11 cellular contexts compared by ENCODE assay signal in genomic region chr6:29925341-29926080, GRCh38. TPM values are rescaled to one million over a fixed set of nuclear protein-coding genes. Genes with fewer than 3 reads are reported as not detected.
DNase-seq lines count a peak whose midpoint lies in the region; ATAC-seq and TF ChIP-seq lines count a peak whose summit lies in the region.
"Had no signal": no experiment of that assay in that cellular context is flagged by ENCODE, and none has a peak within 500 bp of the region (broad histone marks: within the 10 kb centered on the region; RNA-seq: fewer than 3 reads in every experiment).

No MANE protein-coding gene starts in this region.

- DNase-seq in activated naive CD4-positive, alpha-beta T cell treated with anti-CD3 and anti-CD28 coated beads, Interleukin-2, amount 10 ng/mL, durations not matched to agents 7 days and 5 days, result no peak
- no peak for DNase-seq in activated naive CD4-positive, alpha-beta T cell treated with Interleukin-2 at 50 U/mL for 16 hours
- no peak for DNase-seq in activated CD4-positive, alpha-beta memory T cell treated with anti-CD3 and anti-CD28 coated beads, Interleukin-2, amount 10 ng/mL, durations not matched to agents 7 days and 5 days
- peak in 1 of 2 donors; percentile 67 for DNase-seq in foreskin keratinocyte
- no peak for DNase-seq in NCI-H526 treated with DMSO at 0.1 percent for 48 hours (lab: John Stamatoyannopoulos, UW)
- DNase-seq in mesothelial cell of epicardium (ENCODE audit: low spot score in 2 of 2, unreplicated experiment in 2 of 2), result no peak
- DNase-seq: BE2C; stimulated activated CD4-positive, alpha-beta T cell treated with anti-CD3 and anti-CD28 coated beads, Interleukin-4, amount 100 ng/mL, for 1 hour had no signal

- peaks cover 5% of the 10 kb centered on the region for H3K36me3 Mint-ChIP-seq in activated naive CD4-positive, alpha-beta T cell treated with anti-CD3 and anti-CD28 coated beads, Interleukin-2, amount 10 ng/mL, durations not matched to agents 7 days and 5 days
- peaks cover 15% of the 10 kb centered on the region for H3K36me3 Mint-ChIP-seq in activated CD4-positive, alpha-beta memory T cell treated with anti-CD3 and anti-CD28 coated beads, Interleukin-2, amount 10 ng/mL, durations not matched to agents 7 days and 5 days (ENCODE audit: low read depth)
- no peaks in the 10 kb centered on the region for H3K36me3 Mint-ChIP-seq in mesothelial cell of epicardium

- peak; percentile 34 for ATAC-seq in foreskin keratinocyte
- ATAC-seq in HG02885 (IDR thresholded peaks at IDR 0.05; ENCODE audit: poor library complexity, unreplicated experiment), result no peak

- H3K4me1 Mint-ChIP-seq in activated naive CD4-positive, alpha-beta T cell treated with anti-CD3 and anti-CD28 coated beads, Interleukin-2, amount 10 ng/mL, durations not matched to agents 7 days and 5 days, result peaks cover 40% of the 10 kb centered on the region
- peaks cover 36% of the 10 kb centered on the region for H3K4me1 Mint-ChIP-seq in activated CD4-positive, alpha-beta memory T cell treated with anti-CD3 and anti-CD28 coated beads, Interleukin-2, amount 10 ng/mL, durations not matched to agents 7 days and 5 days
- H3K4me1 Mint-ChIP-seq in mesothelial cell of epicardium, result no peaks in the 10 kb centered on the region

- H3K27me3 ChIP-seq in foreskin keratinocyte (no peaks in the 10 kb centered on the region), stomach smooth muscle (ENCODE audit: control insufficient read depth in 1 of 2, insufficient read depth in 2 of 2, low read length in 2 of 2) (no peaks in the 10 kb centered on the region)
- H3K27me3 ChIP-seq: BE2C had no signal

- H3K9ac ChIP-seq in stomach smooth muscle (ENCODE audit: low read length in 2 of 2), result peak overlapping the region in 1 of 2 donors; percentile 90

- H3K27ac Mint-ChIP-seq in activated naive CD4-positive, alpha-beta T cell treated with anti-CD3 and anti-CD28 coated beads, Interleukin-2, amount 10 ng/mL, durations not matched to agents 7 days and 5 days, result peak overlapping the region; percentile 94
- peak overlapping the region; percentile 60 for H3K27ac Mint-ChIP-seq in activated CD4-positive, alpha-beta memory T cell treated with anti-CD3 and anti-CD28 coated beads, Interleukin-2, amount 10 ng/mL, durations not matched to agents 7 days and 5 days
- no peak overlapping the region for H3K27ac Mint-ChIP-seq in mesothelial cell of epicardium

- H3K27ac ChIP-seq in foreskin keratinocyte (peak overlapping the region; percentile 97), stomach smooth muscle (ENCODE audit: low read length) (peak overlapping the region; percentile 67)
- H3K27ac ChIP-seq: cardiac muscle cell had no signal

- H3K9me3 ChIP-seq in stomach smooth muscle (ENCODE audit: control insufficient read depth in 2 of 2, low read length in 2 of 2), result no peaks in the 10 kb centered on the region
- H3K9me3 ChIP-seq: BE2C had no signal

- H3K4me3 Mint-ChIP-seq in activated naive CD4-positive, alpha-beta T cell treated with anti-CD3 and anti-CD28 coated beads, Interleukin-2, amount 10 ng/mL, durations not matched to agents 7 days and 5 days, result peak overlapping the region; percentile 86
- peak overlapping the region; percentile 84 for H3K4me3 Mint-ChIP-seq in activated CD4-positive, alpha-beta memory T cell treated with anti-CD3 and anti-CD28 coated beads, Interleukin-2, amount 10 ng/mL, durations not matched to agents 7 days and 5 days
- no peak overlapping the region for H3K4me3 Mint-ChIP-seq in mesothelial cell of epicardium

- POLR2A ChIA-PET in activated CD4-positive, alpha-beta memory T cell treated with anti-CD3 and anti-CD28 coated beads, Interleukin-2, amount 10 ng/mL, durations not matched to agents 7 days and 5 days (lab: Charles Lee), result interaction anchor here (0.6 to 2.8 kb wide), 8 partner anchors 13 to 135 kb away, joined by 3 to 24 read pairs (median 4); partner anchors contain the start of gene HLA-A

- H3K4me3 ChIP-seq in stomach smooth muscle (ENCODE audit: low read length in 2 of 2), result peak overlapping the region; percentile 79 to 80
- H3K4me3 ChIP-seq: cardiac muscle cell had no signal

- H3K9me3 Mint-ChIP-seq in activated naive CD4-positive, alpha-beta T cell treated with anti-CD3 and anti-CD28 coated beads, Interleukin-2, amount 10 ng/mL, durations not matched to agents 7 days and 5 days, result no peaks in the 10 kb centered on the region
- H3K9me3 Mint-ChIP-seq in activated CD4-positive, alpha-beta memory T cell treated with anti-CD3 and anti-CD28 coated beads, Interleukin-2, amount 10 ng/mL, durations not matched to agents 7 days and 5 days, result peaks cover 2% of the 10 kb centered on the region
- peaks cover 13% of the 10 kb centered on the region for H3K9me3 Mint-ChIP-seq in mesothelial cell of epicardium

- H3K36me3 ChIP-seq in stomach smooth muscle (ENCODE audit: control insufficient read depth in 2 of 2, insufficient read depth in 2 of 2, low read length in 2 of 2), result no peaks in the 10 kb centered on the region
- H3K36me3 ChIP-seq: BE2C, cardiac muscle cell had no signal

- peaks cover 13% of the 10 kb centered on the region for H3K27me3 Mint-ChIP-seq in activated naive CD4-positive, alpha-beta T cell treated with anti-CD3 and anti-CD28 coated beads, Interleukin-2, amount 10 ng/mL, durations not matched to agents 7 days and 5 days
- H3K27me3 Mint-ChIP-seq in activated CD4-positive, alpha-beta memory T cell treated with anti-CD3 and anti-CD28 coated beads, Interleukin-2, amount 10 ng/mL, durations not matched to agents 7 days and 5 days, result peaks cover 7% of the 10 kb centered on the region
- H3K27me3 Mint-ChIP-seq in mesothelial cell of epicardium (ENCODE audit: low read depth), result peaks cover 20% of the 10 kb centered on the region

- no peak for TF ChIP-seq CTCF in foreskin keratinocyte (conservative IDR thresholded peaks at IDR 0.05)
- TF ChIP-seq CTCF in mesothelial cell of epicardium (IDR thresholded peaks at IDR 0.05; ENCODE audit: unreplicated experiment), result no peak

- CTCF ChIA-PET in activated naive CD4-positive, alpha-beta T cell treated with anti-CD3 and anti-CD28 coated beads, Interleukin-2, amount 10 ng/mL, durations not matched to agents 7 days and 5 days (lab: Charles Lee), result interaction anchor here (1.3 kb wide), 1 partner anchor 78 kb away, joined by 3 read pairs; no protein-coding TSS in a partner anchor
- CTCF ChIA-PET in activated CD4-positive, alpha-beta memory T cell treated with anti-CD3 and anti-CD28 coated beads, Interleukin-2, amount 10 ng/mL, durations not matched to agents 7 days and 5 days (lab: Charles Lee), result no interaction called here

- peaks cover 13% of the 10 kb centered on the region for H3K4me1 ChIP-seq in foreskin keratinocyte
- H3K4me1 ChIP-seq in stomach smooth muscle (ENCODE audit: control insufficient read depth, insufficient read depth, low read length), result peaks cover 18% of the 10 kb centered on the region
- H3K4me1 ChIP-seq: BE2C had no signal

RNA-seq across cellular contexts. Expression of gene HLA-A, which starts 16.8 kb away (rescaled TPM):
- total RNA-seq in activated CD4-positive, alpha-beta memory T cell treated with anti-CD3 and anti-CD28 coated beads, Interleukin-2, amount 10 ng/mL, durations not matched to agents 7 days and 5 days, result 1,000 to 10,000 TPM; 2,531 to 2,553 TPM
- total RNA-seq in foreskin keratinocyte (230 and 262 TPM in 2 replicates), mesothelial cell of epicardium (112 to 115 TPM (median 113 TPM) in 3 replicates)
- polyA plus RNA-seq in foreskin keratinocyte, result 273 and 304 TPM in 2 replicates
